27 cellular contexts compared by ENCODE assay signal in the genomic region with DNA sequence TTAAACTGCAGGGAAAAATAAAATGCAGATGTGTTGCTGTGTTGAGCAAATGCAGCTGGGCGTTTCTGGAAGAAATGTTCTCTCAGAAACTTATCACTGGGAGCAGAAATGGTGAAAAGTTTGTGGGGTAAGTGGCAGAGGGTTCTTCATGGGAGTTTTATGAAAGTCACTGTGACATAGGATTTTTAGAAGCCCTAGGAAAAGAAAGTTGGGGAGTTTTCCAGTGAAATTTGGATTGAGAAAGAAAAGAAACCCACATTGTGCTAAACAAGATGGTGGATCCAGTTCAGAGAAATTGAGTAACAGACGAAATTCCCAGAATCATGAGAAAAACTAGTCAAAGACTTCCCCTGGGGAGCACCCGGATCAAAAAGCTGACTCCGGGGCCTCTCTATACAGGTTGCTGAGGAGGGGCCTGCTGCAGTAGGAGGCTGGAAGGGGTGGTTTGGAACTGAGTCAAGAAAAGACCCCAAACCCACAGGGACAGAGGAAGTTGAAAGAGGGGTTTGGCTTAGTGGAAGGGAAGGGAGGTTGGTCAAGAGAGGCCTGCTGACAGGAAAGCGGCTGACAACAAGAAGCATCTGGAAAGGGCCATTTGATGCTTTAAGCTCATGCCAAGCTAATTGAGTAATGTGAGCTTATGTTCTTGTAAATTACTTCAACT.
DNase-seq lines count a peak whose midpoint lies in the region; ATAC-seq and TF ChIP-seq lines count a peak whose summit lies in the region.
"Had no signal": no experiment of that assay in that cellular context is flagged by ENCODE, and none has a peak within 500 bp of the region (broad histone marks: within the 10 kb centered on the region; RNA-seq: fewer than 3 reads in every experiment).

No MANE protein-coding gene starts in this region.

- intact Hi-C loops in left lung (cut with DNase I): no loop called here
- intact Hi-C loops in activated CD4-positive, alpha-beta memory T cell treated with anti-CD3 and anti-CD28 coated beads for 36 hours (cut with micrococcal nuclease): no loop called here

- H3K27ac Mint-ChIP-seq in activated CD4-positive, alpha-beta memory T cell treated with anti-CD3 and anti-CD28 coated beads for 36 hours: no peak overlapping the region
- H3K27ac Mint-ChIP-seq: activated naive CD4-positive, alpha-beta T cell treated with anti-CD3 and anti-CD28 coated beads, Interleukin-2, amount 50 U/mL, for 72 hours; activated T-helper 17 cell treated with anti-CD3 and anti-CD28 coated beads, Interleukin-2, amount 50 U/mL, for 72 hours; CD8-positive, alpha-beta memory T cell; H9; naive B cell had no signal

- H3K9me3 ChIP-seq in left lung (peaks cover 0 to 6% of the 10 kb centered on the region in 2 donors), subcutaneous abdominal adipose tissue (ENCODE audit: control insufficient read depth in 5 of 5, low read length in 5 of 5) (peaks cover 0 to 3% (median 0%) of the 10 kb centered on the region in 5 donors)

- POLR2A ChIA-PET in activated CD4-positive, alpha-beta memory T cell treated with anti-CD3 and anti-CD28 coated beads for 36 hours (lab: Charles Lee): no interaction called here

- H3K4me3 ChIP-seq in fibroblast of pulmonary artery (replicated peaks; ENCODE audit: low read depth, low read length) (no peak overlapping the region), left lung (no peak overlapping the region), subcutaneous abdominal adipose tissue (ENCODE audit: low read depth in 1 of 5, low read length in 5 of 5) (no peak overlapping the region)
- H3K4me3 ChIP-seq: A549, SK-N-MC, tibial nerve had no signal

- H3K4me1 ChIP-seq in left lung (no peaks in the 10 kb centered on the region), subcutaneous abdominal adipose tissue (ENCODE audit: control insufficient read depth in 5 of 5, insufficient read depth in 5 of 5, low read length in 5 of 5) (peaks cover 0 to 19% (median 11%) of the 10 kb centered on the region in 5 donors)

- peaks cover 2% of the 10 kb centered on the region for H3K27me3 Mint-ChIP-seq in activated CD4-positive, alpha-beta memory T cell treated with anti-CD3 and anti-CD28 coated beads for 36 hours
- H3K27me3 Mint-ChIP-seq: activated T-helper 17 cell treated with anti-CD3 and anti-CD28 coated beads, Interleukin-2, amount 50 U/mL, for 72 hours had no signal

- no peaks in the 10 kb centered on the region for H3K27me3 ChIP-seq in left lung
- H3K27me3 ChIP-seq in subcutaneous abdominal adipose tissue (ENCODE audit: control insufficient read depth in 5 of 5, insufficient read depth in 4 of 5, low read length in 5 of 5): no peaks in the 10 kb centered on the region
- H3K27me3 ChIP-seq: tibial nerve had no signal

- TF ChIP-seq CTCF in fibroblast of pulmonary artery (IDR thresholded peaks at IDR 0.05; ENCODE audit: low read length, missing control alignments): no peak
- no peak for TF ChIP-seq CTCF in left lung (IDR thresholded peaks at IDR 0.05)

- no peaks in the 10 kb centered on the region for H3K36me3 Mint-ChIP-seq in activated CD4-positive, alpha-beta memory T cell treated with anti-CD3 and anti-CD28 coated beads for 36 hours
- H3K36me3 Mint-ChIP-seq: CD8-positive, alpha-beta memory T cell; naive B cell had no signal

- no peak overlapping the region for H3K4me3 Mint-ChIP-seq in activated CD4-positive, alpha-beta memory T cell treated with anti-CD3 and anti-CD28 coated beads for 36 hours
- H3K4me3 Mint-ChIP-seq: activated T-helper 17 cell treated with anti-CD3 and anti-CD28 coated beads, Interleukin-2, amount 50 U/mL, for 72 hours; CD8-positive, alpha-beta memory T cell; H9; naive B cell had no signal

- H3K4me1 Mint-ChIP-seq in activated CD4-positive, alpha-beta memory T cell treated with anti-CD3 and anti-CD28 coated beads for 36 hours (ENCODE audit: low read depth): no peaks in the 10 kb centered on the region
- H3K4me1 Mint-ChIP-seq: activated T-helper 17 cell treated with anti-CD3 and anti-CD28 coated beads, Interleukin-2, amount 50 U/mL, for 72 hours; CD8-positive, alpha-beta memory T cell; H9; naive B cell had no signal

- H3K9ac ChIP-seq in subcutaneous abdominal adipose tissue (ENCODE audit: low read length in 5 of 5): peak overlapping the region in 3 of 5 donors; percentile 11 to 56 (median 48)

- peak overlapping the region in 1 of 2 donors; percentile 51 for H3K27ac ChIP-seq in left lung
- peak overlapping the region; percentile 94 for H3K27ac ChIP-seq in subcutaneous abdominal adipose tissue (ENCODE audit: low read depth, low read length)
- H3K27ac ChIP-seq: A549, RWPE1, SK-N-MC, tibial nerve had no signal

- CTCF ChIA-PET in activated CD4-positive, alpha-beta memory T cell treated with anti-CD3 and anti-CD28 coated beads for 36 hours (lab: Charles Lee): interaction anchor here (1.5 kb wide), 1 partner anchor 8 kb away, joined by 4 read pairs; no protein-coding TSS in a partner anchor

- H3K9me3 Mint-ChIP-seq in activated CD4-positive, alpha-beta memory T cell treated with anti-CD3 and anti-CD28 coated beads for 36 hours: peaks cover 7% of the 10 kb centered on the region
- H3K9me3 Mint-ChIP-seq: activated T-helper 17 cell treated with anti-CD3 and anti-CD28 coated beads, Interleukin-2, amount 50 U/mL, for 72 hours had no signal

- H3K36me3 ChIP-seq in left lung (no peaks in the 10 kb centered on the region), subcutaneous abdominal adipose tissue (ENCODE audit: control insufficient read depth in 5 of 5, insufficient read depth in 5 of 5, low read length in 5 of 5) (no peaks in the 10 kb centered on the region)
- H3K36me3 ChIP-seq: tibial nerve had no signal

- ATAC-seq in left lung (peak; percentile 38), HG03135 (IDR thresholded peaks at IDR 0.05; ENCODE audit: unreplicated experiment) (no peak), HG02610 (IDR thresholded peaks at IDR 0.05; ENCODE audit: unreplicated experiment) (no peak)
- ATAC-seq: A549; activated CD4-positive, CD25-positive, alpha-beta regulatory T cell treated with anti-CD3 and anti-CD28 coated beads, Interleukin-2, amount 50 U/mL, for 24 hours; activated naive CD4-positive, alpha-beta T cell treated with anti-CD3 and anti-CD28 coated beads, Interleukin-2, amount 50 U/mL, for 72 hours; activated T-helper 17 cell treated with anti-CD3 and anti-CD28 coated beads, Interleukin-2, amount 50 U/mL, for 72 hours; left colon had no signal

- DNase-seq in NCI-H82 (lab: John Stamatoyannopoulos, UW) (peak; percentile 31), NCI-H82 treated with DMSO at 0.1 percent for 48 hours (lab: John Stamatoyannopoulos, UW; ENCODE audit: unreplicated experiment) (no peak), fibroblast of pulmonary artery (ENCODE audit: low read depth) (peak; percentile 27), left lung (no peak)
- no peak for DNase-seq in activated CD4-positive, alpha-beta memory T cell treated with anti-CD3 and anti-CD28 coated beads for 36 hours
- DNase-seq: activated CD4-positive, alpha-beta T cell treated with anti-CD3 and anti-CD28 coated beads, Interleukin-2, amount 50 U/mL, for 48 hours; activated CD8-positive, alpha-beta memory T cell treated with anti-CD3 and anti-CD28 coated beads, Interleukin-2, amount 50 U/mL, for 48 hours; CD8-positive, alpha-beta memory T cell; DMS153; H9; head of caudate nucleus; left colon; naive B cell; NCI-H1092; NCI-H1930; NCI-H446; stimulated activated CD4-positive, alpha-beta T cell treated with anti-CD3 and anti-CD28 coated beads, Interleukin-2, amount 100 ng/mL, for 24 hours had no signal

Comparison
In these comparisons a context has a peak if more than half of its experiments do, and no peak if none do; other contexts are left out.
1. DNase-seq: peak in NCI-H82 (single experiment) and fibroblast of pulmonary artery (single experiment); none in NCI-H82 treated with DMSO at 0.1 percent for 48 hours (single experiment), left lung (0 of 2) and activated CD4-positive, alpha-beta memory T cell treated with anti-CD3 and anti-CD28 coated beads for 36 hours (single experiment).